In the genomic region with DNA sequence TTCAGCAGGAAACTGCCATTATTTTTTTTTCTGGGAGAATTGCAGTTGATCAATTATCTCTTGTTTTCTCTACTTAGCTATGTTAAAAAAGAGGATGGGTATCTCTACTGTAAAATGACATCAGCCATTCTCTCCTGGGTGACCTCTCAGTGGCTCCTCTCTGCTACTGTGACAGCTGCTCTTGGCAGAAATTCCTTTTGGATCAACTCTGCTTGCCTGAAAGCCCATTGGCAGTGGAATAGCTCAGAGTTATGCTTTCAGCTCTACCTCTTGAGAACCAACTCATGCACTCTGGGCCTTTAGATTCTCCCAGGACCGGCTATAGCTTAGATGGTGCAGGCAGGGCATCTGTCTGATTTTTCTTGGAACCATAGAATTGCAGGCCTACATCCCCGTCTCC, we compare ENCODE assay signal across 14 cellular contexts.
"Had no signal": no experiment of that assay in that cellular context is flagged by ENCODE, and none has a peak within 500 bp of the region (broad histone marks: within the 10 kb centered on the region; RNA-seq: fewer than 3 reads in every experiment).

No MANE protein-coding gene starts in this region.

- H3K4me3 Mint-ChIP-seq: activated CD4-positive, alpha-beta T cell treated with anti-CD3 and anti-CD28 coated beads for 36 hours; activated naive CD8-positive, alpha-beta T cell; activated T-helper 1 cell treated with anti-CD3 and anti-CD28 coated beads, Interleukin-12 subunit alpha, Interleukin-12 subunit beta, Interleukin-2, Interleukin-4 antibody, amounts not matched to agents 30 ng/mL and 10 ng/mL and 1 ng/mL, durations not matched to agents 14 hours and 24 hours and 36 hours; effector memory CD8-positive, alpha-beta T cell; naive thymus-derived CD8-positive, alpha-beta T cell; T-helper 17 cell had no signal

- H3K36me3 ChIP-seq: ovary, upper lobe of right lung had no signal

- H3K36me3 Mint-ChIP-seq: activated naive CD8-positive, alpha-beta T cell; naive thymus-derived CD8-positive, alpha-beta T cell had no signal

- H3K4me1 ChIP-seq: upper lobe of right lung had no signal

- H3K27me3 ChIP-seq: ovary, upper lobe of right lung had no signal

- H3K4me1 Mint-ChIP-seq: activated CD4-positive, alpha-beta T cell treated with anti-CD3 and anti-CD28 coated beads for 36 hours; naive thymus-derived CD8-positive, alpha-beta T cell had no signal

- H3K9me3 Mint-ChIP-seq: activated T-helper 1 cell treated with anti-CD3 and anti-CD28 coated beads, Interleukin-12 subunit alpha, Interleukin-12 subunit beta, Interleukin-2, Interleukin-4 antibody, amounts not matched to agents 30 ng/mL and 10 ng/mL and 1 ng/mL, durations not matched to agents 14 hours and 24 hours and 36 hours; effector memory CD8-positive, alpha-beta T cell; naive thymus-derived CD8-positive, alpha-beta T cell had no signal

- H3K9me3 ChIP-seq: mucosa of descending colon, ovary, upper lobe of right lung had no signal

- ATAC-seq: activated CD4-positive, alpha-beta T cell treated with anti-CD3 and anti-CD28 coated beads for 36 hours; effector memory CD8-positive, alpha-beta T cell; left lobe of liver; mucosa of descending colon; naive thymus-derived CD8-positive, alpha-beta T cell; T-helper 17 cell; upper lobe of right lung had no signal

- DNase-seq: activated CD4-positive, alpha-beta T cell treated with anti-CD3 and anti-CD28 coated beads for 36 hours; activated CD4-positive, alpha-beta T cell treated with anti-CD3 and anti-CD28 coated beads, Interleukin-2, amount 50 U/mL, for 48 hours; effector memory CD8-positive, alpha-beta T cell; mammary epithelial cell; mucosa of descending colon; naive thymus-derived CD8-positive, alpha-beta T cell; ovary; stimulated activated CD8-positive, alpha-beta memory T cell treated with anti-CD3 and anti-CD28 coated beads, Interleukin-4, amount 100 ng/mL, for 48 hours; stimulated activated naive CD4-positive, alpha-beta T cell; T-helper 17 cell; upper lobe of right lung had no signal

- H3K27ac Mint-ChIP-seq: activated CD4-positive, alpha-beta T cell treated with anti-CD3 and anti-CD28 coated beads for 36 hours; activated naive CD8-positive, alpha-beta T cell; activated T-helper 1 cell treated with anti-CD3 and anti-CD28 coated beads, Interleukin-12 subunit alpha, Interleukin-12 subunit beta, Interleukin-2, Interleukin-4 antibody, amounts not matched to agents 30 ng/mL and 10 ng/mL and 1 ng/mL, durations not matched to agents 14 hours and 24 hours and 36 hours; effector memory CD8-positive, alpha-beta T cell; naive thymus-derived CD8-positive, alpha-beta T cell; T-helper 17 cell had no signal

- H3K27ac ChIP-seq: ovary, upper lobe of right lung had no signal

- H3K4me3 ChIP-seq: mucosa of descending colon, ovary, upper lobe of right lung had no signal
